8 cellular contexts compared by ENCODE assay signal in the genomic region with DNA sequence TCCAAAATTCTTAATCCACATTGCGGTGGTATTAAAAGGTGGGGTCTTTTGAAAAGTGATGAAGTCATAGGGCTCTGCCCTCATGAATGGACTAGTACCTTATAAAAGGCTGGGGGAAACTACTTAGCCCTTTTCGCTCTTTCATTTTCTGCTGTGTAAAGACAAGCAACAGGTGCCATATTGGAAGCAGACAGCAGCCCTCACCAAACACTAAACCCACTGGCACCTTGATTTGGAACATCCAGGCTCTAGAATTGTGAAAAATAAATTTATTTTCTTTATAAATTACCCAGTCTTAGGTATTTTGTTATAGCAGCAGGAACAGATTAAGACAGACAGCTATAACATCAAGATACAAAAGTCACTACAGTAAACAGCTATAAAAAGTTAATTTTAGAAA.
"Had no signal": no experiment of that assay in that cellular context is flagged by ENCODE, and none has a peak within 500 bp of the region (broad histone marks: within the 10 kb centered on the region; RNA-seq: fewer than 3 reads in every experiment).

No MANE protein-coding gene starts in this region.

- H3K36me3 ChIP-seq: HAP-1 had no signal

- H3K27ac Mint-ChIP-seq: IgD-negative memory B cell had no signal

- H2AFZ ChIP-seq: GM23248 had no signal

- H3K4me3 Mint-ChIP-seq: IgD-negative memory B cell had no signal

- H3K9me3 Mint-ChIP-seq: IgD-negative memory B cell had no signal

- DNase-seq: GM23248, GOT3, H7 had no signal

- H3K4me3 ChIP-seq: GM23248, HAP-1 had no signal

- H3K27ac ChIP-seq: GM23248, HL-60 had no signal

- ATAC-seq: HCT116, HepG2 had no signal

- H3K27me3 Mint-ChIP-seq: IgD-negative memory B cell had no signal

- H3K4me1 ChIP-seq: HAP-1 had no signal

- H3K9me3 ChIP-seq: HAP-1 had no signal

- FAIRE-seq: HepG2 had no signal

- H3K9ac ChIP-seq: GM23248 had no signal
